ENCODE assay signal across 6 cellular contexts in the genomic region with DNA sequence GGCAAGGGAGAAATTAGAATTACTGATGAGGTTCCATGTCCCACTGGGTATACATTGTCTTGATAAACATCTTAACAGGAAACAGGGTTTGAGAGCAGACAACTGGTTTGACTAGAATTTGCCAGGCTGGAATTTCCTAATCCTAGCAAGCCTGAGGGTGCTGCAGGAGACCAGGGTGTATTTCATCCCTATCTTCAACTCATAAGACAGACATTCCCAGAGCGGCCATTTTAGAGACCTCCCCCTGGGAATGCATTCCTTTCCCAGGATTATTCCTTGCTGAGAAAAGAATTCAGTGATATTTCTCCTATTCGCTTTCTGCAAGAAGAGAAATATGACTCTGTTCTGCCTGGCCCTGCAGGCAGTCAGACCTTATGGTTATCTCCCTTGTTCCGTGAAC.
DNase-seq lines count a peak whose midpoint lies in the region; ATAC-seq and TF ChIP-seq lines count a peak whose summit lies in the region.
"Not testable (repeated sequence)": the region's sequence is repeated elsewhere in the genome, so short reads cannot be mapped to it uniquely, and the experiment has no call there.

No MANE protein-coding gene starts in this region.

- not testable (repeated sequence) for H3K27me3 Mint-ChIP-seq in Calu3 (ENCODE audit: unreplicated experiment); H9 (ENCODE audit: low read depth); WTC11 (ENCODE audit: low read depth); endodermal cell (ENCODE audit: insufficient read depth); glutamatergic neuron (ENCODE audit: unreplicated experiment)

- not testable (repeated sequence) for H2BK12ac ChIP-seq in H9 (ENCODE audit: insufficient read length, low read depth, low read length)

- H3K23ac ChIP-seq in H9 (ENCODE audit: insufficient read length, low read depth, low read length); mesendoderm (ENCODE audit: low read length): not testable (repeated sequence)

- H3K36me3 ChIP-seq in endodermal cell (ENCODE audit: control insufficient read depth, insufficient read depth, low read length); mesendoderm (ENCODE audit: control insufficient read depth, insufficient read depth, low read length): not testable (repeated sequence)

- H3K27me3 ChIP-seq in H9 (ENCODE audit: insufficient read depth, low read length); endodermal cell (ENCODE audit: control insufficient read depth, insufficient read depth, low read length, poor library complexity, severe bottlenecking); mesendoderm (ENCODE audit: insufficient read depth, low read length, poor library complexity): not testable (repeated sequence)

- not testable (repeated sequence) for H4K91ac ChIP-seq in H9 (ENCODE audit: insufficient read length, low read depth, low read length)

- not testable (repeated sequence) for H3K4me2 ChIP-seq in H9 (ENCODE audit: insufficient read depth, insufficient read length, low read length); mesendoderm (ENCODE audit: low read length)

- H3K9ac ChIP-seq in H9 (ENCODE audit: extremely low read depth, insufficient read length, low read length); endodermal cell (ENCODE audit: extremely low read depth, low read length, poor library complexity, severe bottlenecking); mesendoderm (ENCODE audit: low read length): not testable (repeated sequence)

- H3K23me2 ChIP-seq in H9 (ENCODE audit: insufficient read length, low read depth, low read length, poor library complexity, severe bottlenecking), result not testable (repeated sequence)

- ATAC-seq in WTC11, result not testable (repeated sequence)

- not testable (repeated sequence) for H4K20me1 ChIP-seq in H9 (ENCODE audit: control insufficient read depth, insufficient read depth, insufficient read length)

- H4K5ac ChIP-seq in H9 (ENCODE audit: insufficient read length, low read depth, low read length); mesendoderm (ENCODE audit: low read length): not testable (repeated sequence)

- TF ChIP-seq CTCF in Calu3 (IDR thresholded peaks at IDR 0.05; ENCODE audit: unreplicated experiment); H9 (conservative IDR thresholded peaks at IDR 0.05); WTC11 (IDR thresholded peaks at IDR 0.05); endodermal cell (conservative IDR thresholded peaks at IDR 0.05); glutamatergic neuron (IDR thresholded peaks at IDR 0.05; ENCODE audit: partially characterized antibody, unreplicated experiment): not testable (repeated sequence)

- not testable (repeated sequence) for H3K79me2 ChIP-seq in H9 (ENCODE audit: insufficient read depth, low read length); mesendoderm (ENCODE audit: control insufficient read depth, insufficient read depth, low read length)

- not testable (repeated sequence) for H2AK5ac ChIP-seq in H9 (ENCODE audit: insufficient read length, low read length); mesendoderm (ENCODE audit: low read length)

- not testable (repeated sequence) for H2BK120ac ChIP-seq in H9 (ENCODE audit: low read depth, low read length, poor library complexity, severe bottlenecking); mesendoderm (ENCODE audit: low read depth, low read length)

- not testable (repeated sequence) for H3K18ac ChIP-seq in H9 (ENCODE audit: insufficient read length, low read depth, low read length); mesendoderm (ENCODE audit: low read length)

- not testable (repeated sequence) for H3K9me3 ChIP-seq in H9 (ENCODE audit: control insufficient read depth, low read depth, low read length); endodermal cell (ENCODE audit: control insufficient read depth, low read length)

- H3K56ac ChIP-seq in H9 (ENCODE audit: insufficient read length, low read depth, low read length); mesendoderm (ENCODE audit: low read length): not testable (repeated sequence)

- H3K14ac ChIP-seq in H9 (ENCODE audit: insufficient read depth, low read length), result not testable (repeated sequence)

- H3K9me3 Mint-ChIP-seq in Calu3 (ENCODE audit: low read depth, unreplicated experiment); glutamatergic neuron (ENCODE audit: unreplicated experiment): not testable (repeated sequence)
- peaks cover 38% of the 10 kb centered on the region in 2 experiments for H3K9me3 Mint-ChIP-seq in H9
- peaks cover 50% of the 10 kb centered on the region for H3K9me3 Mint-ChIP-seq in WTC11
- peaks cover 35% of the 10 kb centered on the region for H3K9me3 Mint-ChIP-seq in endodermal cell

- CTCF ChIA-PET in Calu3 (lab: Charles Lee); WTC11 (lab: Charles Lee): not testable (repeated sequence)

- not testable (repeated sequence) for H3K27ac Mint-ChIP-seq in Calu3 (ENCODE audit: unreplicated experiment); WTC11; endodermal cell; glutamatergic neuron (ENCODE audit: unreplicated experiment)
- 0 out of 7 replicates have a peak overlapping the region, but pooled peaks of 2 of the 3 experiments have one; percentile 4 for H3K27ac Mint-ChIP-seq in H9

- H3T11ph ChIP-seq in H9 (ENCODE audit: low read length), result not testable (repeated sequence)

- H3K4me3 Mint-ChIP-seq in Calu3 (ENCODE audit: low read depth, unreplicated experiment); H9; WTC11; endodermal cell; glutamatergic neuron (ENCODE audit: unreplicated experiment): not testable (repeated sequence)

- not testable (repeated sequence) for H2BK20ac ChIP-seq in H9 (ENCODE audit: low read depth, low read length, poor library complexity, severe bottlenecking)

- POLR2A ChIA-PET in WTC11 (lab: Charles Lee), result not testable (repeated sequence)

- not testable (repeated sequence) for H2BK15ac ChIP-seq in H9 (ENCODE audit: low read depth, low read length); mesendoderm (replicated peaks; ENCODE audit: low read depth)

- not testable (repeated sequence) for H3K4me1 ChIP-seq in H9 (ENCODE audit: insufficient read depth, low read length); endodermal cell (ENCODE audit: control insufficient read depth, insufficient read depth, low read length); mesendoderm (ENCODE audit: control insufficient read depth, low read depth, low read length)

- H3K27ac ChIP-seq in H9 (ENCODE audit: insufficient read length, low read depth, low read length); endodermal cell (ENCODE audit: low read depth, low read length); mesendoderm (ENCODE audit: low read depth, low read length): not testable (repeated sequence)

- DNase-seq in Calu3, result peak; percentile 11
- DNase-seq in H9, result not testable (repeated sequence)
- peak; percentile 41 for DNase-seq in WTC11 (ENCODE audit: low spot score)
- peak; percentile 66 for DNase-seq in endodermal cell
- peak; percentile 21 for DNase-seq in glutamatergic neuron
- peak; percentile 30 for DNase-seq in mesendoderm

- not testable (repeated sequence) for H3K4me3 ChIP-seq in endodermal cell (ENCODE audit: low read length); mesendoderm (ENCODE audit: low read length)

- no CpG with 5 or more reads among the region's 3 CpGs for WGBS in H9 (ENCODE audit: extremely low coverage, insufficient read length, low lambda C conversion rate)
- 93 to 94% methylated on average over 3 of the region's 3 CpGs for WGBS in endodermal cell (ENCODE audit: insufficient coverage in 1 of 2, insufficient read length in 1 of 2), 2 experiments
- no CpG with 5 or more reads among the region's 3 CpGs for WGBS in mesendoderm (ENCODE audit: extremely low coverage, insufficient coverage, low lambda C conversion rate)

- intact Hi-C loops in Calu3 (cut with micrococcal nuclease; ENCODE audit: unreplicated experiment), result not testable (repeated sequence)

- not testable (repeated sequence) for H3K4ac ChIP-seq in H9 (ENCODE audit: low read depth, low read length); mesendoderm (ENCODE audit: low read depth, low read length)

- not testable (repeated sequence) for H3K79me1 ChIP-seq in H9 (ENCODE audit: insufficient read depth, low read depth, low read length, poor library complexity, severe bottlenecking); mesendoderm (ENCODE audit: low read length)

- not testable (repeated sequence) for H3K4me1 Mint-ChIP-seq in Calu3 (ENCODE audit: low read depth, unreplicated experiment); H9; WTC11; endodermal cell; glutamatergic neuron (ENCODE audit: low read depth, unreplicated experiment)

- H4K8ac ChIP-seq in H9 (replicated peaks; ENCODE audit: insufficient read length, low read depth, low read length); mesendoderm (ENCODE audit: low read depth, low read length): not testable (repeated sequence)

- not testable (repeated sequence) for H2BK5ac ChIP-seq in H9 (ENCODE audit: insufficient read length, low read length); mesendoderm (ENCODE audit: low read length)

- not testable (repeated sequence) for H3K36me3 Mint-ChIP-seq in Calu3 (ENCODE audit: insufficient read depth, unreplicated experiment); endodermal cell (ENCODE audit: low read depth)
- H3K36me3 Mint-ChIP-seq in H9 (ENCODE audit: insufficient read depth in 1 of 3, low read depth in 3 of 3) (peaks cover 20 to 40% (median 24%) of the 10 kb centered on the region in 3 experiments), WTC11 (peaks cover 42% of the 10 kb centered on the region), glutamatergic neuron (ENCODE audit: unreplicated experiment) (peaks cover 11% of the 10 kb centered on the region)

- not testable (repeated sequence) for BruUV-seq in Calu3 (replicated peaks; lab: Mats Ljungman, UMichigan)

- H2AFZ ChIP-seq in H9 (ENCODE audit: low read length), result not testable (repeated sequence)
